In the genomic region with DNA sequence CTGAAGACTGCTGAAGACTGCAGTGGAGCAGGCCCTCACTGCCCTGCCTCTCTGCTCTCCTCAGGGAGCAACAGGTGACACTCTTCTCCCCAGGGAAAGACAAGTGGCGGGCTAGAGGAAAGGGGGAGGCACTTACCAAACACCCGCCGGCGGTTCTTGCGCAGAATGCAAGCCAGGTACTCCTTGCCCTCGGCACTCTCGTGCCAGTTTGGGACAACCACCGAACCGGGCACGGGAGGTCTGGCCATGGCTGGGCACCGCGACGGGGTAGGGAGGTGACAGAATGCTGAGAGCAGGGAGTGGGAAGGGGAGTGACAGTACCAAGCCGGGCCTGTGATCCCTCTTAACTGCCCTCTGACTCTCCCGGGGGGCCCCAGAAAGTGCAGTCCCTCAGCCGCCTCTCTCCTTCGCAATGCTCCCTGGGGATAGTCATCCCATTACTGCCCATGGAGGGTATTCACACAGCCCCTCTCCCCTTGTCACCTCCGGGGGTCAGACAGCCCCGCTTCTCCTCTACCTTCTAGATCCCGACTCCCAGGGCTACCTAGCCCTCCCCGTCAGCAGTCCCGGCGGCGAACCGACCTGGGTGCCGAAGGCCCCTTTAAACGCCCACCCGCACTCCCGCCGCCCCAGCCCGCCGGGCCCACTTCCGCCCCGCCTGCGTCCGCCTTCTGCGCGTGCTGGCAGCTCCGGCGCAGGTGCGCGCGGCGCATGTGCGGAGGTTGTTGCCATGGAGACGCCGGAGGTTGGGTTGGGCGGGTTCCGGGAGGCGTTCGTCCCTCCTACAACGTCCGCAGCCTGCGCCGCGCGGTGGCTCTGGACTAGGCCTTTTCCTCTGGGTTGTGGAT, we compare ENCODE assay signal across 1 cellular context.
TF ChIP-seq lines count a peak whose summit lies in the region.

A gene with protein sequence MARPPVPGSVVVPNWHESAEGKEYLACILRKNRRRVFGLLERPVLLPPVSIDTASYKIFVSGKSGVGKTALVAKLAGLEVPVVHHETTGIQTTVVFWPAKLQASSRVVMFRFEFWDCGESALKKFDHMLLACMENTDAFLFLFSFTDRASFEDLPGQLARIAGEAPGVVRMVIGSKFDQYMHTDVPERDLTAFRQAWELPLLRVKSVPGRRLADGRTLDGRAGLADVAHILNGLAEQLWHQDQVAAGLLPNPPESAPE (minus strand): TSS at position 689 of the 848 bp plus-strand sequence. CDS start 441 bp downstream, at position 248.

TF ChIP-seq in HepG2, 621 proteins besides CTCF, POLR2A, EP300 and RAD21 (continued from another document):
- TF ChIP-seq, protein P1, sequence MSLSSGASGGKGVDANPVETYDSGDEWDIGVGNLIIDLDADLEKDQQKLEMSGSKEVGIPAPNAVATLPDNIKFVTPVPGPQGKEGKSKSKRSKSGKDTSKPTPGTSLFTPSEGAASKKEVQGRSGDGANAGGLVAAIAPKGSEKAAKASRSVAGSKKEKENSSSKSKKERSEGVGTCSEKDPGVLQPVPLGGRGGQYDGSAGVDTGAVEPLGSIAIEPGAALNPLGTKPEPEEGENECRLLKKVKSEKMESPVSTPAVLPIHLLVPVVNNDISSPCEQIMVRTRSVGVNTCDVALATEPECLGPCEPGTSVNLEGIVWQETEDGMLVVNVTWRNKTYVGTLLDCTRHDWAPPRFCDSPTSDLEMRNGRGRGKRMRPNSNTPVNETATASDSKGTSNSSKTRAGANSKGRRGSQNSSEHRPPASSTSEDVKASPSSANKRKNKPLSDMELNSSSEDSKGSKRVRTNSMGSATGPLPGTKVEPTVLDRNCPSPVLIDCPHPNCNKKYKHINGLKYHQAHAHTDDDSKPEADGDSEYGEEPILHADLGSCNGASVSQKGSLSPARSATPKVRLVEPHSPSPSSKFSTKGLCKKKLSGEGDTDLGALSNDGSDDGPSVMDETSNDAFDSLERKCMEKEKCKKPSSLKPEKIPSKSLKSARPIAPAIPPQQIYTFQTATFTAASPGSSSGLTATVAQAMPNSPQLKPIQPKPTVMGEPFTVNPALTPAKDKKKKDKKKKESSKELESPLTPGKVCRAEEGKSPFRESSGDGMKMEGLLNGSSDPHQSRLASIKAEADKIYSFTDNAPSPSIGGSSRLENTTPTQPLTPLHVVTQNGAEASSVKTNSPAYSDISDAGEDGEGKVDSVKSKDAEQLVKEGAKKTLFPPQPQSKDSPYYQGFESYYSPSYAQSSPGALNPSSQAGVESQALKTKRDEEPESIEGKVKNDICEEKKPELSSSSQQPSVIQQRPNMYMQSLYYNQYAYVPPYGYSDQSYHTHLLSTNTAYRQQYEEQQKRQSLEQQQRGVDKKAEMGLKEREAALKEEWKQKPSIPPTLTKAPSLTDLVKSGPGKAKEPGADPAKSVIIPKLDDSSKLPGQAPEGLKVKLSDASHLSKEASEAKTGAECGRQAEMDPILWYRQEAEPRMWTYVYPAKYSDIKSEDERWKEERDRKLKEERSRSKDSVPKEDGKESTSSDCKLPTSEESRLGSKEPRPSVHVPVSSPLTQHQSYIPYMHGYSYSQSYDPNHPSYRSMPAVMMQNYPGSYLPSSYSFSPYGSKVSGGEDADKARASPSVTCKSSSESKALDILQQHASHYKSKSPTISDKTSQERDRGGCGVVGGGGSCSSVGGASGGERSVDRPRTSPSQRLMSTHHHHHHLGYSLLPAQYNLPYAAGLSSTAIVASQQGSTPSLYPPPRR (CRISPR knock-in tag; IDR thresholded peaks at IDR 0.05; ENCODE audit: borderline replicate concordance) = no peak
- TF ChIP-seq ZSCAN22 (CRISPR knock-in tag; IDR thresholded peaks at IDR 0.05) (no peak), PHF21A (CRISPR knock-in tag; IDR thresholded peaks at IDR 0.05) (no peak), ZNF564 (CRISPR knock-in tag; IDR thresholded peaks at IDR 0.05) (no peak), HNF4G (IDR thresholded peaks at IDR 0.05; ENCODE audit: borderline replicate concordance, low read depth, low read length) (no peak), HNF4G (CRISPR knock-in tag; IDR thresholded peaks at IDR 0.05; ENCODE audit: borderline replicate concordance, low read depth) (no peak), EEA1 (CRISPR knock-in tag; IDR thresholded peaks at IDR 0.05; ENCODE audit: borderline replicate concordance) (peak; percentile 39; the same call in 1 of the 2 replicates), ZFX (CRISPR knock-in tag; IDR thresholded peaks at IDR 0.05; ENCODE audit: low read depth) (peak; percentile 73), FOXO1 (CRISPR knock-in tag; IDR thresholded peaks at IDR 0.05) (0 out of 2 replicates have a peak, but pooled peaks have one; percentile 20)
- TF ChIP-seq, protein P2, sequence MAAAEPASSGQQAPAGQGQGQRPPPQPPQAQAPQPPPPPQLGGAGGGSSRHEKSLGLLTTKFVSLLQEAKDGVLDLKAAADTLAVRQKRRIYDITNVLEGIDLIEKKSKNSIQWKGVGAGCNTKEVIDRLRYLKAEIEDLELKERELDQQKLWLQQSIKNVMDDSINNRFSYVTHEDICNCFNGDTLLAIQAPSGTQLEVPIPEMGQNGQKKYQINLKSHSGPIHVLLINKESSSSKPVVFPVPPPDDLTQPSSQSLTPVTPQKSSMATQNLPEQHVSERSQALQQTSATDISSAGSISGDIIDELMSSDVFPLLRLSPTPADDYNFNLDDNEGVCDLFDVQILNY (CRISPR knock-in tag; conservative IDR thresholded peaks at IDR 0.05) = peak; percentile 45; the same call in 1 of the 2 replicates
- TF ChIP-seq, protein P3, sequence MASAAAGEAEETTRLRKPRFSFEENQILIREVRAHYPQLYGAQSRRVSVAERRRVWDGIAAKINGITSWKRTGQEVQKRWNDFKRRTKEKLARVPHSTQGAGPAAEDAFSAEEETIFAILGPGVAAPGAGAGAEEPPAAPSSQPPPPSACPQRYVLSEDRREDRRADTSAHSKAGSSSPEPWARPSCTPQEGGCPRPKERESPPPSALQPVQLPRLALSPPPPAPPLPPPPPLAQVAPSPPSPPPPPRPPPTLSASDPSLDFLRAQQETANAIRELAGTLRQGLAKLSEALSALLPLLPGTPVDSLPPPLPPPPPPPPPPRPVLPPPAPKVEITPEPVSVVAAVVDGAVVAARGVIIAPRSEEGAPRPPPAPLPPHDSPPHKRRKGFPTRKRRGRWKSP (CRISPR knock-in tag; IDR thresholded peaks at IDR 0.05) = peak; percentile 69; the same call in 1 of the 2 replicates
- TF ChIP-seq, protein P4, sequence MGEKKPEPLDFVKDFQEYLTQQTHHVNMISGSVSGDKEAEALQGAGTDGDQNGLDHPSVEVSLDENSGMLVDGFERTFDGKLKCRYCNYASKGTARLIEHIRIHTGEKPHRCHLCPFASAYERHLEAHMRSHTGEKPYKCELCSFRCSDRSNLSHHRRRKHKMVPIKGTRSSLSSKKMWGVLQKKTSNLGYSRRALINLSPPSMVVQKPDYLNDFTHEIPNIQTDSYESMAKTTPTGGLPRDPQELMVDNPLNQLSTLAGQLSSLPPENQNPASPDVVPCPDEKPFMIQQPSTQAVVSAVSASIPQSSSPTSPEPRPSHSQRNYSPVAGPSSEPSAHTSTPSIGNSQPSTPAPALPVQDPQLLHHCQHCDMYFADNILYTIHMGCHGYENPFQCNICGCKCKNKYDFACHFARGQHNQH (CRISPR knock-in tag; IDR thresholded peaks at IDR 0.05) = peak; percentile 38; the same call in 1 of the 2 replicates
